In the genomic region with DNA sequence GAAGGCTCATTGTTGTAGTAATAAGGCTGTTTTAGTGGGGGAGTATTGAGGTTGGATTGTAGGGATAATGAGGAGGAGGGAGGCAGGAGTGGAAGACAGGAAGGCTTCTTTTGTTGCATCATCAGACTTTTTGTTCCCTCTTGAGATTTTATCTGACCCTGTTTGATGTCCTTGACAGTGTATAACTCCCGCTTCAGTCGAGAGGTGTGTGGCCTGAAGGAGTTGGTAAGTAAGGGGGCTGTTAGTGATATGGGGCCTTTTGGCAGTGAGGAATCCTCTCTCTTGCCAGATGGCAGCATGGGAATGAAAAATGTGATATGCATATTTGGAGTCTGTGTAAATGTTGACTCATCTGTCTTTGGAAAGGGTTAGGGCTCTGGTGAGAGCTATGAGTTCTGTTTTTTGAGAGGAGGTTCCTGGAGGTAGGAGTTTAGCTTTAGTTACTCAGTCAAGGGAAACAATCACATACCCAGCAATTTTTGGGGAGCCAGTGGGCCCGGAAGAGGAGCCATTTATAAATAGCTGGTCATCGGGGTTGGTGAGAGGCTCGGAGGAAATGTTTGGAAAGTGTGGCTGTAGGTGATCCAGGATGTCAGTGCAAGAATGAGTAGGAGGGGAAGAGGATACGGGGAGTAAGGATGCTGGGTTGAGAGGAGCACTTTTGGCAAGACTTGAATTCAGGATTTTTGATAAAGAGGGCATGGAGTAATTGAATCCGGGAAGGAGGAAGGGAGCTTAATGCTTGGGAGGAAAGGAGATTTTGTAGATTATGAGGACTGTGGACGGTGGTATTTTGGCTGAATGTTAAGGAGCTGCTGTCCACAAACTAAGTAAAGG, we compare ENCODE assay signal across 1 cellular context.
A peak's percentile ranks its signal among the peaks of the same experiment; 100 is the strongest.
TF ChIP-seq lines count a peak whose summit lies in the region.

No MANE protein-coding gene starts in this region.

TF ChIP-seq in K562, 482 proteins besides CTCF, POLR2A, EP300 and RAD21 (continued from another document and continues in another):
- TF ChIP-seq, protein P1, sequence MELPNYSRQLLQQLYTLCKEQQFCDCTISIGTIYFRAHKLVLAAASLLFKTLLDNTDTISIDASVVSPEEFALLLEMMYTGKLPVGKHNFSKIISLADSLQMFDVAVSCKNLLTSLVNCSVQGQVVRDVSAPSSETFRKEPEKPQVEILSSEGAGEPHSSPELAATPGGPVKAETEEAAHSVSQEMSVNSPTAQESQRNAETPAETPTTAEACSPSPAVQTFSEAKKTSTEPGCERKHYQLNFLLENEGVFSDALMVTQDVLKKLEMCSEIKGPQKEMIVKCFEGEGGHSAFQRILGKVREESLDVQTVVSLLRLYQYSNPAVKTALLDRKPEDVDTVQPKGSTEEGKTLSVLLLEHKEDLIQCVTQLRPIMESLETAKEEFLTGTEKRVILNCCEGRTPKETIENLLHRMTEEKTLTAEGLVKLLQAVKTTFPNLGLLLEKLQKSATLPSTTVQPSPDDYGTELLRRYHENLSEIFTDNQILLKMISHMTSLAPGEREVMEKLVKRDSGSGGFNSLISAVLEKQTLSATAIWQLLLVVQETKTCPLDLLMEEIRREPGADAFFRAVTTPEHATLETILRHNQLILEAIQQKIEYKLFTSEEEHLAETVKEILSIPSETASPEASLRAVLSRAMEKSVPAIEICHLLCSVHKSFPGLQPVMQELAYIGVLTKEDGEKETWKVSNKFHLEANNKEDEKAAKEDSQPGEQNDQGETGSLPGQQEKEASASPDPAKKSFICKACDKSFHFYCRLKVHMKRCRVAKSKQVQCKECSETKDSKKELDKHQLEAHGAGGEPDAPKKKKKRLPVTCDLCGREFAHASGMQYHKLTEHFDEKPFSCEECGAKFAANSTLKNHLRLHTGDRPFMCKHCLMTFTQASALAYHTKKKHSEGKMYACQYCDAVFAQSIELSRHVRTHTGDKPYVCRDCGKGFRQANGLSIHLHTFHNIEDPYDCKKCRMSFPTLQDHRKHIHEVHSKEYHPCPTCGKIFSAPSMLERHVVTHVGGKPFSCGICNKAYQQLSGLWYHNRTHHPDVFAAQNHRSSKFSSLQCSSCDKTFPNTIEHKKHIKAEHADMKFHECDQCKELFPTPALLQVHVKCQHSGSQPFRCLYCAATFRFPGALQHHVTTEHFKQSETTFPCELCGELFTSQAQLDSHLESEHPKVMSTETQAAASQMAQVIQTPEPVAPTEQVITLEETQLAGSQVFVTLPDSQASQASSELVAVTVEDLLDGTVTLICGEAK (IDR thresholded peaks at IDR 0.05) = no peak
- TF ChIP-seq, protein P1 (CRISPR knock-in tag; IDR thresholded peaks at IDR 0.05) = no peak
- no peak for TF ChIP-seq ETS2 (tag; IDR thresholded peaks at IDR 0.05; ENCODE audit: borderline replicate concordance, poor library complexity, severe bottlenecking)
- TF ChIP-seq, protein P2, sequence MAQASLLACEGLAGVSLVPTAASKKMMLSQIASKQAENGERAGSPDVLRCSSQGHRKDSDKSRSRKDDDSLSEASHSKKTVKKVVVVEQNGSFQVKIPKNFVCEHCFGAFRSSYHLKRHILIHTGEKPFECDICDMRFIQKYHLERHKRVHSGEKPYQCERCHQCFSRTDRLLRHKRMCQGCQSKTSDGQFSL (CRISPR knock-in tag; IDR thresholded peaks at IDR 0.05) = no peak
- TF ChIP-seq, protein P2 (tag; IDR thresholded peaks at IDR 0.05) = no peak
- no peak for TF ChIP-seq ZNF23 (CRISPR knock-in tag; IDR thresholded peaks at IDR 0.05)
- no peak for TF ChIP-seq ZNF707 (CRISPR knock-in tag; conservative IDR thresholded peaks at IDR 0.05)
- peak in 1 of 2 experiments; percentile 70; a peak in 2 of 4 replicates for TF ChIP-seq FOXA3 (CRISPR knock-in tag; conservative IDR thresholded peaks at IDR 0.05 in 1 of 2, IDR thresholded peaks at IDR 0.05 in 1 of 2)
- no peak for TF ChIP-seq SRSF7 (optimal IDR thresholded peaks at IDR 0.05; ENCODE audit: low read depth, low read length)
- 0 out of 2 replicates have a peak, but pooled peaks have one; percentile 4 for TF ChIP-seq ZNF644 (tag; IDR thresholded peaks at IDR 0.05; ENCODE audit: low read depth)
- TF ChIP-seq, protein P3, sequence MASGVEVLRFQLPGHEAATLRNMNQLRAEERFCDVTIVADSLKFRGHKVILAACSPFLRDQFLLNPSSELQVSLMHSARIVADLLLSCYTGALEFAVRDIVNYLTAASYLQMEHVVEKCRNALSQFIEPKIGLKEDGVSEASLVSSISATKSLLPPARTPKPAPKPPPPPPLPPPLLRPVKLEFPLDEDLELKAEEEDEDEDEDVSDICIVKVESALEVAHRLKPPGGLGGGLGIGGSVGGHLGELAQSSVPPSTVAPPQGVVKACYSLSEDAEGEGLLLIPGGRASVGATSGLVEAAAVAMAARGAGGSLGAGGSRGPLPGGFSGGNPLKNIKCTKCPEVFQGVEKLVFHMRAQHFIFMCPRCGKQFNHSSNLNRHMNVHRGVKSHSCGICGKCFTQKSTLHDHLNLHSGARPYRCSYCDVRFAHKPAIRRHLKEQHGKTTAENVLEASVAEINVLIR (CRISPR knock-in tag; IDR thresholded peaks at IDR 0.05) = no peak
- no peak for TF ChIP-seq GTF2E2 (tag; IDR thresholded peaks at IDR 0.05)
- TF ChIP-seq ZC3H8 (IDR thresholded peaks at IDR 0.05) = no peak
- TF ChIP-seq TGIF2 (CRISPR knock-in tag; IDR thresholded peaks at IDR 0.05) = no peak
- TF ChIP-seq, protein P4, sequence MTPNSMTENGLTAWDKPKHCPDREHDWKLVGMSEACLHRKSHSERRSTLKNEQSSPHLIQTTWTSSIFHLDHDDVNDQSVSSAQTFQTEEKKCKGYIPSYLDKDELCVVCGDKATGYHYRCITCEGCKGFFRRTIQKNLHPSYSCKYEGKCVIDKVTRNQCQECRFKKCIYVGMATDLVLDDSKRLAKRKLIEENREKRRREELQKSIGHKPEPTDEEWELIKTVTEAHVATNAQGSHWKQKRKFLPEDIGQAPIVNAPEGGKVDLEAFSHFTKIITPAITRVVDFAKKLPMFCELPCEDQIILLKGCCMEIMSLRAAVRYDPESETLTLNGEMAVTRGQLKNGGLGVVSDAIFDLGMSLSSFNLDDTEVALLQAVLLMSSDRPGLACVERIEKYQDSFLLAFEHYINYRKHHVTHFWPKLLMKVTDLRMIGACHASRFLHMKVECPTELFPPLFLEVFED (CRISPR knock-in tag; conservative IDR thresholded peaks at IDR 0.05) = no peak
- TF ChIP-seq ZNF274 (IDR thresholded peaks at IDR 0.05; ENCODE audit: borderline replicate concordance, low read depth, low read length) = no peak
- TF ChIP-seq, protein P5, sequence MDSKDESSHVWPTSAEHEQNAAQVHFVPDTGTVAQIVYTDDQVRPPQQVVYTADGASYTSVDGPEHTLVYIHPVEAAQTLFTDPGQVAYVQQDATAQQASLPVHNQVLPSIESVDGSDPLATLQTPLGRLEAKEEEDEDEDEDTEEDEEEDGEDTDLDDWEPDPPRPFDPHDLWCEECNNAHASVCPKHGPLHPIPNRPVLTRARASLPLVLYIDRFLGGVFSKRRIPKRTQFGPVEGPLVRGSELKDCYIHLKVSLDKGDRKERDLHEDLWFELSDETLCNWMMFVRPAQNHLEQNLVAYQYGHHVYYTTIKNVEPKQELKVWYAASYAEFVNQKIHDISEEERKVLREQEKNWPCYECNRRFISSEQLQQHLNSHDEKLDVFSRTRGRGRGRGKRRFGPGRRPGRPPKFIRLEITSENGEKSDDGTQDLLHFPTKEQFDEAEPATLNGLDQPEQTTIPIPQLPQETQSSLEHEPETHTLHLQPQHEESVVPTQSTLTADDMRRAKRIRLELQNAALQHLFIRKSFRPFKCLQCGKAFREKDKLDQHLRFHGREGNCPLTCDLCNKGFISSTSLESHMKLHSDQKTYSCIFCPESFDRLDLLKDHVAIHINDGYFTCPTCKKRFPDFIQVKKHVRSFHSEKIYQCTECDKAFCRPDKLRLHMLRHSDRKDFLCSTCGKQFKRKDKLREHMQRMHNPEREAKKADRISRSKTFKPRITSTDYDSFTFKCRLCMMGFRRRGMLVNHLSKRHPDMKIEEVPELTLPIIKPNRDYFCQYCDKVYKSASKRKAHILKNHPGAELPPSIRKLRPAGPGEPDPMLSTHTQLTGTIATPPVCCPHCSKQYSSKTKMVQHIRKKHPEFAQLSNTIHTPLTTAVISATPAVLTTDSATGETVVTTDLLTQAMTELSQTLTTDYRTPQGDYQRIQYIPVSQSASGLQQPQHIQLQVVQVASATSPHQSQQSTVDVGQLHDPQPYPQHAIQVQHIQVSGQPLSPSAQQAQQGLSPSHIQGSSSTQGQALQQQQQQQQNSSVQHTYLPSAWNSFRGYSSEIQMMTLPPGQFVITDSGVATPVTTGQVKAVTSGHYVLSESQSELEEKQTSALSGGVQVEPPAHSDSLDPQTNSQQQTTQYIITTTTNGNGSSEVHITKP (IDR thresholded peaks at IDR 0.05; ENCODE audit: partially characterized antibody) = no peak
